24 cellular contexts compared by ENCODE assay signal in the genomic region with DNA sequence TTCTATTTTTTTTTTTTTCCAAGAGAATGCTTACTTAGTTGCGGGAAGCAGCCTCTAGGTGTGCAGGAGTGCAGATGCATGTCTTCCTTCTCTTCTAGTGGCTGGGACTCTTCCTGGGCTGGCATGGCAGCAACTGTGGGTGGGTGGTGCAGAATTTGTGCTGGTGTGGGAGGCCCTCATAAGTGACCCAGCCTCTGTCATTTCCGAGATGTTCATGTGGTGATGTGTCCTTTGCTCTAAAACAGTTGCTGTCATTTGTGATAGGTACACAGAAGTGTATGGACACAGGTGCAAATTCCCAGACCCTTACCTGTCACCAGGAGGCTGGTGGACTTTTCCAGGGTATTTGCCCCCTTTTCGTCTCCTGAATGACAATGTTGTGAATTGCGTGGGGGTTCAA.
"Had no signal": no experiment of that assay in that cellular context is flagged by ENCODE, and none has a peak within 500 bp of the region (broad histone marks: within the 10 kb centered on the region; RNA-seq: fewer than 3 reads in every experiment).

No MANE protein-coding gene starts in this region.

- H3K36me3 ChIP-seq: neutrophil, pancreas, prostate gland, right lobe of liver, sigmoid colon, stomach, thoracic aorta, thyroid gland, tibial nerve, upper lobe of right lung, uterus had no signal

- H3K27me3 ChIP-seq: neutrophil, pancreas, right lobe of liver, sigmoid colon, stomach, thyroid gland, tibial nerve, upper lobe of right lung, uterus had no signal

- DNase-seq: naive thymus-derived CD8-positive, alpha-beta T cell; nephron progenitor cell; nucleus accumbens; pancreas; right cardiac atrium; right lobe of liver; sigmoid colon; small intestine; stimulated activated CD4-positive, alpha-beta T cell treated with anti-CD3 and anti-CD28 coated beads, Interleukin-15, amount 100 ng/mL, for 24 hours; stimulated activated CD4-positive, alpha-beta T cell treated with anti-CD3 and anti-CD28 coated beads, Interleukin-2, amount 100 ng/mL, for 24 hours; stimulated activated CD4-positive, alpha-beta T cell treated with anti-CD3 and anti-CD28 coated beads, Interleukin-2, amount 100 ng/mL, for 48 hours; stimulated activated CD4-positive, alpha-beta T cell treated with anti-CD3 and anti-CD28 coated beads, Interleukin-4, amount 100 ng/mL, for 24 hours; stimulated activated naive B cell treated with anti-CD40 and anti-IgM and Interleukin-4, amounts not matched to agents 10 μg/mL and 1 μg/mL and 100 μg/mL, for 72 hours; stimulated activated naive CD4-positive, alpha-beta T cell treated with Interleukin-2 at 50 U/mL for 16 hours; stomach; thyroid gland; upper lobe of right lung; uterus had no signal

- H3K4me3 ChIP-seq: pancreas, prostate gland, right lobe of liver, sigmoid colon, stomach, thoracic aorta, thyroid gland, tibial nerve, upper lobe of right lung, uterus had no signal

- H3K4me1 ChIP-seq: pancreas, prostate gland, sigmoid colon, uterus had no signal

- ATAC-seq: naive thymus-derived CD8-positive, alpha-beta T cell; natural killer cell treated with Interleukin-12 subunit alpha and Interleukin-12 subunit beta and Interleukin-15 and Interleukin-18, amount 100 ng/mL, for 72 hours; pancreas; right cardiac atrium; right lobe of liver; stimulated activated effector memory CD8-positive, alpha-beta T cell treated with anti-CD3 and anti-CD28 coated beads, Interleukin-12 subunit alpha, Interleukin-12 subunit beta, amount 100 ng/mL, for 72 hours; stimulated activated naive B cell treated with anti-CD40 and anti-IgM and Interleukin-4, amounts not matched to agents 10 μg/mL and 1 μg/mL and 100 μg/mL, for 72 hours; upper lobe of right lung had no signal

- H3K27ac ChIP-seq: neutrophil, pancreas, prostate gland, right lobe of liver, sigmoid colon, stomach, thoracic aorta, thyroid gland, tibial nerve, upper lobe of right lung, uterus had no signal

- H3K9me3 ChIP-seq: neutrophil, pancreas, prostate gland, right lobe of liver, thyroid gland, upper lobe of right lung, uterus had no signal
